In the genomic region with DNA sequence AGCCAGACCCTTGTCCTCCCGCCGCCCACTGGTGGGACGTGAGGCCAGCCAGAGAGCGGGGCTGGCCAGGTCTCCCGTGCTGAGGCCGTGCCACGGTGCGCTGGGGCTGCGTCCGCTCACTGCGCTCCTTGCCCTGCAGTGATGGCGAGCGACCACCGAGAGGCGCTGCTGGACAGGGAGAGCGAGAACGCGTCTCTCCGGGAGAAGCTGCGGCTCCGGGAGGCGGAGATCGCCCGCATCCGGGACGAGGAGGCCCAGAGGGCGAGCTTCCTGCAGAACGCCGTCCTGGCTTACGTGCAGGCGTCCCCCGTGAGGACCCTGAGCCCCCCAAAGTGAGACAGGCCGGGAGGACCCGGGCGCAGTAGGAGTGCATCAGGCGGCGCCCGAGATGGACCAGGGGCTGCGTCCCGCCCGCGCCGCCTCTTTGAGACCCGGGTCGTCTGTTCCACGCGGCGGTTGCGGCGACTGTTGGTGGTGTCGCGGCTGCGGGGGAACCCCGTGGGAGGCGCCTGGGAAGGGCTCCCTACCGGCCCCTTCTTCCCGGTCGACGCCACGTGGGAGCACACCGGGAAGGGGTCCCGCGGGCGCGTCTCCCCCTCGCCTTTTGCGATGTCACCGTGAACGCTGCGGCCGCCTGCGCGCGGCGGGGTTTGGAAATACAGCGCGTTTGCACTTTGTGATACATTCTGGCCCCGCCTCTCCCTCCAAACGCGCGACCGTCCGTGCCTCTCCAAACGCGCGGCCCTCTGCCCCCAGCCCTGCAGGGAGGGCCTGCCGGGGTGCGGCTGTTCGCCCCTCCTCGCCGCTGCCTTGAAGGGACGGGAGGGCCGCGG, we compare ENCODE assay signal across 1 cellular context.
TF ChIP-seq lines count a peak whose summit lies in the region.

No MANE protein-coding gene starts in this region.

TF ChIP-seq in K562, 482 proteins besides CTCF, POLR2A, EP300 and RAD21 (continued from another document):
- TF ChIP-seq, protein P1, sequence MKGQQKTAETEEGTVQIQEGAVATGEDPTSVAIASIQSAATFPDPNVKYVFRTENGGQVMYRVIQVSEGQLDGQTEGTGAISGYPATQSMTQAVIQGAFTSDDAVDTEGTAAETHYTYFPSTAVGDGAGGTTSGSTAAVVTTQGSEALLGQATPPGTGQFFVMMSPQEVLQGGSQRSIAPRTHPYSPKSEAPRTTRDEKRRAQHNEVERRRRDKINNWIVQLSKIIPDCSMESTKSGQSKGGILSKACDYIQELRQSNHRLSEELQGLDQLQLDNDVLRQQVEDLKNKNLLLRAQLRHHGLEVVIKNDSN (CRISPR knock-in tag; IDR thresholded peaks at IDR 0.05): no peak
- TF ChIP-seq, protein P2, sequence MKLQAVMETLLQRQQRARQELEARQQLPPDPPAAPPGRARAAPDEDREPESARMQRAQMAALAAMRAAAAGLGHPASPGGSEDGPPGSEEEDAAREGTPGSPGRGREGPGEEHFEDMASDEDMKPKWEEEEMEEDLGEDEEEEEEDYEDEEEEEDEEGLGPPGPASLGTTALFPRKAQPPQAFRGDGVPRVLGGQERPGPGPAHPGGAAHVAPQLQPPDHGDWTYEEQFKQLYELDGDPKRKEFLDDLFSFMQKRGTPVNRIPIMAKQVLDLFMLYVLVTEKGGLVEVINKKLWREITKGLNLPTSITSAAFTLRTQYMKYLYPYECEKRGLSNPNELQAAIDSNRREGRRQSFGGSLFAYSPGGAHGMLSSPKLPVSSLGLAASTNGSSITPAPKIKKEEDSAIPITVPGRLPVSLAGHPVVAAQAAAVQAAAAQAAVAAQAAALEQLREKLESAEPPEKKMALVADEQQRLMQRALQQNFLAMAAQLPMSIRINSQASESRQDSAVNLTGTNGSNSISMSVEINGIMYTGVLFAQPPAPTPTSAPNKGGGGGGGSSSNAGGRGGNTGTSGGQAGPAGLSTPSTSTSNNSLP (IDR thresholded peaks at IDR 0.05; ENCODE audit: borderline replicate concordance, low read depth, low read length): no peak
- TF ChIP-seq DNMT1 (IDR thresholded peaks at IDR 0.05): no peak
- no peak for TF ChIP-seq THRAP3 (IDR thresholded peaks at IDR 0.05; ENCODE audit: borderline replicate concordance)
- TF ChIP-seq, protein P3, sequence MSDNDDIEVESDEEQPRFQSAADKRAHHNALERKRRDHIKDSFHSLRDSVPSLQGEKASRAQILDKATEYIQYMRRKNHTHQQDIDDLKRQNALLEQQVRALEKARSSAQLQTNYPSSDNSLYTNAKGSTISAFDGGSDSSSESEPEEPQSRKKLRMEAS (CRISPR knock-in tag; IDR thresholded peaks at IDR 0.05): peak; percentile 66
- TF ChIP-seq NEUROD1 (IDR thresholded peaks at IDR 0.05; ENCODE audit: borderline replicate concordance, low read depth, low read length, partially characterized antibody): peak; percentile 49
- peak; percentile 20; the same call in 1 of the 2 replicates for TF ChIP-seq MYC (IDR thresholded peaks at IDR 0.05; ENCODE audit: low read depth, low read length)
- TF ChIP-seq MYC (CRISPR knock-in tag; IDR thresholded peaks at IDR 0.05; ENCODE audit: borderline replicate concordance, low read depth): peak; percentile 91; the same call in 1 of the 2 replicates
- no peak for TF ChIP-seq ZNF77 (CRISPR knock-in tag; IDR thresholded peaks at IDR 0.05)
- TF ChIP-seq ZNF23 (CRISPR knock-in tag; IDR thresholded peaks at IDR 0.05): no peak
TF ChIP-seq in K562: peak in this region for 108.
